1 cellular context compared by ENCODE assay signal in genomic region chr2:112680666-112681101, GRCh38.
TF ChIP-seq lines count a peak whose summit lies in the region.

No MANE protein-coding gene starts in this region.

TF ChIP-seq in WTC11, 78 proteins besides CTCF, POLR2A, EP300 and RAD21 (continued from another document):
- TF ChIP-seq E2F5 (CRISPR knock-in tag; IDR thresholded peaks at IDR 0.05) (no peak), ZNF416 (CRISPR knock-in tag; IDR thresholded peaks at IDR 0.05) (no peak), ZNF281 (CRISPR knock-in tag; IDR thresholded peaks at IDR 0.05) (no peak), CREB1 (CRISPR knock-in tag; IDR thresholded peaks at IDR 0.05) (no peak), ZNF121 (CRISPR knock-in tag; IDR thresholded peaks at IDR 0.05) (no peak), STAT6 (CRISPR knock-in tag; conservative IDR thresholded peaks at IDR 0.05; ENCODE audit: low read depth) (no peak)
